Comparison of ENCODE assay signal across 32 cellular contexts in the genomic region with DNA sequence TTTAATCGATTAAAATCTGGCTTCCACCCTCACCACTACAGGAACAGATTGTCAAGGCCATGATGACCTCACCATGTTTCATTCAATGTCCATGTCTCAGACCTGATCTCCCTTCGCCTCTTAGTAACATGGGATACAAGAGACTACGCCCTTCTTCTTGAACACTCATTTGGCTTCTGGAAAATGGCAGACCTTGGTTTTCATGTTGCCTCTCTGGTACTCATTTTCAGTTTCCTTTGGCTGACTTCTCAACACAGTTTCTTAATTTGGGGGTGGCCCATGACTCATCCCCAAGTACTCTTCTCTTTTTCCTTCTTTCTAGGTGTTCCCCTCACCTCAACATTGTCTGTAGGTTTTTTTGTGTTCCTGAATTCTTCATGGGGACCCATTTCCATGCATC. TPM values are rescaled to one million over a fixed set of nuclear protein-coding genes. Genes with fewer than 3 reads are reported as not detected.
"Had no signal": no experiment of that assay in that cellular context is flagged by ENCODE, and none has a peak within 500 bp of the region (broad histone marks: within the 10 kb centered on the region; RNA-seq: fewer than 3 reads in every experiment).

No MANE protein-coding gene starts in this region.

- H3K4me1 Mint-ChIP-seq: activated CD4-positive, alpha-beta memory T cell treated with anti-CD3 and anti-CD28 coated beads, Interleukin-2, amount 10 ng/mL, durations not matched to agents 7 days and 5 days; activated CD4-positive, alpha-beta T cell treated with anti-CD3 and anti-CD28 coated beads, Interleukin-2, amount 10 ng/mL, durations not matched to agents 7 days and 5 days; activated CD8-positive, alpha-beta memory T cell treated with anti-CD3 and anti-CD28 coated beads, Interleukin-2, amount 10 ng/mL, durations not matched to agents 7 days and 5 days; activated naive CD4-positive, alpha-beta T cell treated with anti-CD3 and anti-CD28 coated beads, Interleukin-2, amount 50 U/mL, for 24 hours; nephron progenitor cell had no signal

- H3K27ac Mint-ChIP-seq: activated CD4-positive, alpha-beta memory T cell treated with anti-CD3 and anti-CD28 coated beads, Interleukin-2, amount 10 ng/mL, durations not matched to agents 7 days and 5 days; activated CD4-positive, alpha-beta T cell treated with anti-CD3 and anti-CD28 coated beads, Interleukin-2, amount 10 ng/mL, durations not matched to agents 7 days and 5 days; activated CD8-positive, alpha-beta memory T cell treated with anti-CD3 and anti-CD28 coated beads, Interleukin-2, amount 10 ng/mL, durations not matched to agents 7 days and 5 days; activated naive CD4-positive, alpha-beta T cell treated with anti-CD3 and anti-CD28 coated beads, Interleukin-2, amount 50 U/mL, for 24 hours; nephron progenitor cell; progenitor cell of endocrine pancreas; T-helper 1 cell treated with Interleukin-12 subunit alpha and Interleukin-12 subunit beta and Interleukin-4 antibody, amounts not matched to agents 30 μg/mL and 1 μg/mL, for 36 hours had no signal

- DNase-seq: activated CD4-positive, alpha-beta memory T cell treated with anti-CD3 and anti-CD28 coated beads, Interleukin-2, amount 10 ng/mL, durations not matched to agents 7 days and 5 days; activated CD4-positive, alpha-beta T cell treated with anti-CD3 and anti-CD28 coated beads, Interleukin-2, amount 10 ng/mL, durations not matched to agents 7 days and 5 days; activated CD8-positive, alpha-beta memory T cell treated with anti-CD3 and anti-CD28 coated beads, Interleukin-2, amount 10 ng/mL, durations not matched to agents 7 days and 5 days; activated effector memory CD4-positive, alpha-beta T cell treated with anti-CD3 and anti-CD28 coated beads, Interleukin-2, amount 50 U/mL, for 16 hours; adrenal gland; aorta; body of pancreas; dermis blood vessel endothelial cell; effector CD4-positive, alpha-beta T cell; esophagus squamous epithelium; gastrocnemius medialis; islet precursor cell; left ventricle myocardium inferior; mucosa of descending colon; nephron progenitor cell; stimulated activated CD4-positive, alpha-beta T cell treated with anti-CD3 and anti-CD28 coated beads, Interleukin-12 subunit alpha, Interleukin-12 subunit beta, amount 100 ng/mL, for 4 hours; stimulated activated CD4-positive, alpha-beta T cell treated with anti-CD3 and anti-CD28 coated beads, Interleukin-4, amount 100 ng/mL, for 1 hour; stomach; SW 1271; T-helper 9 cell; tibial artery; WERI-Rb-1 had no signal

- ATAC-seq: activated CD4-positive, CD25-positive, alpha-beta regulatory T cell treated with anti-CD3 and anti-CD28 coated beads, Interleukin-2, amount 50 U/mL, for 24 hours; activated CD8-positive, alpha-beta memory T cell treated with anti-CD3 and anti-CD28 coated beads, Interleukin-2, amount 10 ng/mL, durations not matched to agents 7 days and 5 days; body of pancreas; gastrocnemius medialis; mucosa of descending colon; sciatic nerve had no signal

- H3K27me3 Mint-ChIP-seq: activated CD4-positive, alpha-beta memory T cell treated with anti-CD3 and anti-CD28 coated beads, Interleukin-2, amount 10 ng/mL, durations not matched to agents 7 days and 5 days; activated CD4-positive, alpha-beta T cell treated with anti-CD3 and anti-CD28 coated beads, Interleukin-2, amount 10 ng/mL, durations not matched to agents 7 days and 5 days; activated CD8-positive, alpha-beta memory T cell treated with anti-CD3 and anti-CD28 coated beads, Interleukin-2, amount 10 ng/mL, durations not matched to agents 7 days and 5 days; activated naive CD4-positive, alpha-beta T cell treated with anti-CD3 and anti-CD28 coated beads, Interleukin-2, amount 50 U/mL, for 24 hours; progenitor cell of endocrine pancreas had no signal

- H3K4me3 Mint-ChIP-seq: activated CD4-positive, alpha-beta memory T cell treated with anti-CD3 and anti-CD28 coated beads, Interleukin-2, amount 10 ng/mL, durations not matched to agents 7 days and 5 days; activated CD4-positive, alpha-beta T cell treated with anti-CD3 and anti-CD28 coated beads, Interleukin-2, amount 10 ng/mL, durations not matched to agents 7 days and 5 days; activated CD8-positive, alpha-beta memory T cell treated with anti-CD3 and anti-CD28 coated beads, Interleukin-2, amount 10 ng/mL, durations not matched to agents 7 days and 5 days; activated naive CD4-positive, alpha-beta T cell treated with anti-CD3 and anti-CD28 coated beads, Interleukin-2, amount 50 U/mL, for 24 hours; nephron progenitor cell; T-helper 1 cell treated with Interleukin-12 subunit alpha and Interleukin-12 subunit beta and Interleukin-4 antibody, amounts not matched to agents 30 μg/mL and 1 μg/mL, for 36 hours had no signal

RNA-seq across cellular contexts. Expression of gene HAO1, which starts 56.6 kb away (rescaled TPM):
- total RNA-seq: activated CD4-positive, alpha-beta memory T cell treated with anti-CD3 and anti-CD28 coated beads, Interleukin-2, amount 10 ng/mL, durations not matched to agents 7 days and 5 days; activated CD4-positive, alpha-beta T cell treated with anti-CD3 and anti-CD28 coated beads, Interleukin-2, amount 10 ng/mL, durations not matched to agents 7 days and 5 days; activated CD8-positive, alpha-beta memory T cell treated with anti-CD3 and anti-CD28 coated beads, Interleukin-2, amount 10 ng/mL, durations not matched to agents 7 days and 5 days; adrenal gland; aorta; body of pancreas; dermis blood vessel endothelial cell; left ventricle myocardium inferior; lung microvascular endothelial cell; mesenteric fat pad; mucosa of descending colon; myocyte; osteocyte; progenitor cell of endocrine pancreas; sciatic nerve; stomach; ureter had no signal
